Comparison of ENCODE assay signal across 1 cellular context in genomic region chr14:67525389-67525788, GRCh38.
TF ChIP-seq lines count a peak whose summit lies in the region.

No MANE protein-coding gene starts in this region.

TF ChIP-seq in HepG2, 621 proteins besides CTCF, POLR2A, EP300 and RAD21 (continued from another document):
- TF ChIP-seq, protein P1, sequence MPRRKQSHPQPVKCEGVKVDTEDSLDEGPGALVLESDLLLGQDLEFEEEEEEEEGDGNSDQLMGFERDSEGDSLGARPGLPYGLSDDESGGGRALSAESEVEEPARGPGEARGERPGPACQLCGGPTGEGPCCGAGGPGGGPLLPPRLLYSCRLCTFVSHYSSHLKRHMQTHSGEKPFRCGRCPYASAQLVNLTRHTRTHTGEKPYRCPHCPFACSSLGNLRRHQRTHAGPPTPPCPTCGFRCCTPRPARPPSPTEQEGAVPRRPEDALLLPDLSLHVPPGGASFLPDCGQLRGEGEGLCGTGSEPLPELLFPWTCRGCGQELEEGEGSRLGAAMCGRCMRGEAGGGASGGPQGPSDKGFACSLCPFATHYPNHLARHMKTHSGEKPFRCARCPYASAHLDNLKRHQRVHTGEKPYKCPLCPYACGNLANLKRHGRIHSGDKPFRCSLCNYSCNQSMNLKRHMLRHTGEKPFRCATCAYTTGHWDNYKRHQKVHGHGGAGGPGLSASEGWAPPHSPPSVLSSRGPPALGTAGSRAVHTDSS (CRISPR knock-in tag; conservative IDR thresholded peaks at IDR 0.05): no peak
- peak; percentile 47 to 83; a peak in 3 of 4 replicates for TF ChIP-seq MAFK (conservative IDR thresholded peaks at IDR 0.05 in 1 of 2, IDR thresholded peaks at IDR 0.05 in 1 of 2; ENCODE audit: low read length in 2 of 2)
